8 cellular contexts compared by ENCODE assay signal in the genomic region with DNA sequence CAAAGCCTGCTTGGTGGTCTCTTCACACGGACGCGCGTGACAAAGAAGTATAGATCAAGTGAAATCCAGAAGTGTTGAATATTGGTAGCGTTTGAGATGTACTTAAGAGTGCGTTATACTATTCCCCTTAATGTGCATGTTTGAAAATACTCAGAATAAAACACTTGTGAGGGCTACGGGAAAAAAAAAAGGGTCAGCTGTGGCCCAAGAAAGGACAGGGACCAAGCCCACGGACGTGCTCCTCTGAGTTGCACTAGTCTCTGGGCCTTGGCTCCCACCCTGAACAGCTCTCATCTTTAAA. TPM values are rescaled to one million over a fixed set of nuclear protein-coding genes. Genes with fewer than 3 reads are reported as not detected.
A peak's percentile ranks its signal among the peaks of the same experiment; 100 is the strongest.
DNase-seq lines count a peak whose midpoint lies in the region; ATAC-seq and TF ChIP-seq lines count a peak whose summit lies in the region.

No MANE protein-coding gene starts in this region.

- H3K27ac ChIP-seq in lung (ENCODE audit: low read depth in 1 of 2, low read length in 1 of 2) = peak overlapping the region; percentile 93 to 95
- H3K27ac ChIP-seq in upper lobe of left lung = peak overlapping the region; percentile 90 to 96 (median 92)

- H3K4me1 ChIP-seq in lung (ENCODE audit: control insufficient read depth in 2 of 2, insufficient read depth in 2 of 2, low read length in 2 of 2) (peaks cover 0 to 1% of the 10 kb centered on the region in 2 donors), upper lobe of left lung (peaks cover 9 to 22% (median 17%) of the 10 kb centered on the region in 4 donors)

- CTCF ChIA-PET in activated naive CD4-positive, alpha-beta T cell treated with anti-CD3 and anti-CD28 coated beads for 36 hours (lab: Charles Lee) = no interaction called here

- H3K4me1 Mint-ChIP-seq in activated naive CD4-positive, alpha-beta T cell treated with anti-CD3 and anti-CD28 coated beads for 36 hours (ENCODE audit: low read depth) = peaks cover 18% of the 10 kb centered on the region

- TF ChIP-seq CTCF in astrocyte of the cerebellum (IDR thresholded peaks at IDR 0.05; ENCODE audit: low read depth, low read length, missing control alignments) (no peak), lung (IDR thresholded peaks at IDR 0.05; ENCODE audit: control extremely low read depth, extremely low read depth) (no peak), upper lobe of left lung (IDR thresholded peaks at IDR 0.05) (no peak), GM10266 (IDR thresholded peaks at IDR 0.05; ENCODE audit: control insufficient read depth, insufficient read depth, low read depth, missing control alignments) (no peak)

- H3K4me3 Mint-ChIP-seq in activated naive CD4-positive, alpha-beta T cell treated with anti-CD3 and anti-CD28 coated beads for 36 hours = peak overlapping the region; percentile 100

- in situ Hi-C loops in astrocyte of the cerebellum (cut with HindIII; ENCODE audit: low sequenced_read_pairs) = no loop called here

- H3K36me3 ChIP-seq in lung (ENCODE audit: control insufficient read depth in 2 of 2, insufficient read depth in 2 of 2, low read length in 2 of 2) = peaks cover 3 to 23% of the 10 kb centered on the region in 2 donors
- peaks cover 19 to 32% (median 27%) of the 10 kb centered on the region in 4 donors for H3K36me3 ChIP-seq in upper lobe of left lung

- H3K9me3 ChIP-seq in lung (ENCODE audit: control insufficient read depth in 2 of 2, insufficient read depth in 1 of 2, low read length in 1 of 2) (no peaks in the 10 kb centered on the region), upper lobe of left lung (no peaks in the 10 kb centered on the region)

- H3K4me3 ChIP-seq in astrocyte of the cerebellum (ENCODE audit: low read depth, low read length) = peak overlapping the region; percentile 92
- H3K4me3 ChIP-seq in lung = peak overlapping the region; percentile 40
- peak overlapping the region; percentile 57 to 100 (median 80) for H3K4me3 ChIP-seq in upper lobe of left lung

- H3K36me3 Mint-ChIP-seq in activated naive CD4-positive, alpha-beta T cell treated with anti-CD3 and anti-CD28 coated beads for 36 hours (ENCODE audit: low read depth) = peaks cover 16% of the 10 kb centered on the region

- peak overlapping the region; percentile 95 for H3K27ac Mint-ChIP-seq in activated naive CD4-positive, alpha-beta T cell treated with anti-CD3 and anti-CD28 coated beads for 36 hours

- TF ChIP-seq EP300 in upper lobe of left lung (IDR thresholded peaks at IDR 0.05) = no peak

- ATAC-seq in lung (ENCODE audit: insufficient read depth, low FRiP score) (no peak), upper lobe of left lung (ENCODE audit: low FRiP score in 2 of 2) (no peak)

- 9 to 10% methylated on average over 9 of the region's 9 CpGs for WGBS in lung, 2 donors
- WGBS in upper lobe of left lung, 2 donors = 11 to 12% methylated on average over 9 of the region's 9 CpGs

- intact Hi-C loops in activated naive CD4-positive, alpha-beta T cell treated with anti-CD3 and anti-CD28 coated beads for 36 hours (cut with micrococcal nuclease) = loop anchor here (1.0 kb wide), 5 partner anchors 16 to 117 kb away; partner anchors contain the start of genes COX6B1, HAUS5, PSENEN and TMEM147

- DNase-seq in activated naive CD4-positive, alpha-beta T cell treated with anti-CD3 and anti-CD28 coated beads for 36 hours = no peak
- no peak for DNase-seq in activated naive CD4-positive, alpha-beta T cell treated with anti-CD3 and anti-CD28 coated beads, Interleukin-2, amount 50 U/mL, for 16 hours
- DNase-seq in astrocyte of the cerebellum (ENCODE audit: low read depth) = no peak
- DNase-seq in lung (ENCODE audit: low spot score) = no peak
- DNase-seq in upper lobe of left lung = no peak
- no peak for DNase-seq in GM10266 (ENCODE audit: extremely low spot score)
- DNase-seq in dermis blood vessel endothelial cell = no peak
- no peak for DNase-seq in DMS 273 treated with DMSO at 0.1 percent for 48 hours (lab: John Stamatoyannopoulos, UW)

- H3K27me3 ChIP-seq in lung (ENCODE audit: control insufficient read depth, insufficient read depth) (no peaks in the 10 kb centered on the region), upper lobe of left lung (no peaks in the 10 kb centered on the region)

- H3K9me3 Mint-ChIP-seq in activated naive CD4-positive, alpha-beta T cell treated with anti-CD3 and anti-CD28 coated beads for 36 hours = no peaks in the 10 kb centered on the region

- H3K27me3 Mint-ChIP-seq in activated naive CD4-positive, alpha-beta T cell treated with anti-CD3 and anti-CD28 coated beads for 36 hours (ENCODE audit: low read depth) = no peaks in the 10 kb centered on the region

- no peak for TF ChIP-seq POLR2A in upper lobe of left lung (IDR thresholded peaks at IDR 0.05)

RNA-seq across cellular contexts. Expression of gene RBM42, which starts 0.6 kb away (rescaled TPM):
- total RNA-seq in activated naive CD4-positive, alpha-beta T cell treated with anti-CD3 and anti-CD28 coated beads for 36 hours = 10 to 100 TPM; 64.2 to 66.2 TPM
- total RNA-seq in lung (10 to 100 TPM; 28.4 to 77.4 TPM), upper lobe of left lung (10 to 100 TPM; 37.7 to 80.3 (median 71.3) TPM), dermis blood vessel endothelial cell (45.4 and 47.6 TPM in 2 replicates)
- polyA plus RNA-seq in lung = 10 to 100 TPM; 68.6 to 84.0 TPM

RNA-seq across cellular contexts. Expression of gene ETV2, which starts 13.3 kb away (rescaled TPM):
- total RNA-seq in activated naive CD4-positive, alpha-beta T cell treated with anti-CD3 and anti-CD28 coated beads for 36 hours = under 1 TPM; 0.52 to 0.84 TPM
- total RNA-seq in lung (1 to 10 TPM in 1 of 2 donors, under 1 TPM in 1; 0.31 to 1.0 TPM), upper lobe of left lung (1 to 10 TPM in 3 of 6 donors, under 1 TPM in 1, not detected in 2; 0.83 to 8.0 (median 1.8) TPM), dermis blood vessel endothelial cell (0.09 and 0.17 TPM in 2 replicates)
- polyA plus RNA-seq in lung = 1 to 10 TPM; 1.2 to 2.5 TPM

RNA-seq across cellular contexts. Expression of gene HAUS5, which starts 15.7 kb away (rescaled TPM):
- 10 to 100 TPM; 40.4 to 42.5 TPM for total RNA-seq in activated naive CD4-positive, alpha-beta T cell treated with anti-CD3 and anti-CD28 coated beads for 36 hours
- 10 to 100 TPM; 13.9 to 15.8 TPM for total RNA-seq in lung
- 10 to 100 TPM in 1 of 2 donors, 1 to 10 TPM in 1; 6.0 to 16.5 TPM for polyA plus RNA-seq in lung
- 10 to 100 TPM in 4 of 6 donors, 1 to 10 TPM in 2; 5.6 to 32.5 (median 11.3) TPM for total RNA-seq in upper lobe of left lung
- total RNA-seq in dermis blood vessel endothelial cell = 4.8 and 11.1 TPM in 2 replicates

RNA-seq across cellular contexts. Expression of gene COX6B1, which starts 19.9 kb away (rescaled TPM):
- total RNA-seq in activated naive CD4-positive, alpha-beta T cell treated with anti-CD3 and anti-CD28 coated beads for 36 hours = 100 to 1,000 TPM; 499 to 512 TPM
- total RNA-seq in lung (100 to 1,000 TPM; 202 to 338 TPM), upper lobe of left lung (100 to 1,000 TPM in 5 of 6 donors, 10 to 100 TPM in 1; 90.1 to 290 (median 235) TPM), dermis blood vessel endothelial cell (236 and 493 TPM in 2 replicates)
- 1,000 to 10,000 TPM in 1 of 2 donors, 100 to 1,000 TPM in 1; 679 to 1,407 TPM for polyA plus RNA-seq in lung

RNA-seq across cellular contexts. Expression of gene UPK1A, which starts 38.1 kb away (rescaled TPM):
- total RNA-seq in activated naive CD4-positive, alpha-beta T cell treated with anti-CD3 and anti-CD28 coated beads for 36 hours = under 1 TPM in 1 of 2 experiments, not detected in 1; 0.21 TPM
- total RNA-seq in lung (not detected), upper lobe of left lung (not detected), dermis blood vessel endothelial cell (0.09 TPM in 1 of 2 replicates, not detected in the other)
- under 1 TPM in 1 of 2 donors, not detected in 1; 0.03 TPM for polyA plus RNA-seq in lung

Comparison
In these comparisons a context has a peak if more than half of its experiments do, and no peak if none do; other contexts are left out.
1. H3K4me3 ChIP-seq: peak in every context shown above with its lines; median percentile 92 in astrocyte of the cerebellum; 80 in upper lobe of left lung; 40 in lung.